In genomic region chr3:171797265-171797679, GRCh38 we compare ENCODE assay signal across 14 cellular contexts. TPM values are rescaled to one million over a fixed set of nuclear protein-coding genes. Genes with fewer than 3 reads are reported as not detected.
DNase-seq lines count a peak whose midpoint lies in the region; ATAC-seq, FAIRE-seq and TF ChIP-seq lines count a peak whose summit lies in the region.
"Had no signal": no experiment of that assay in that cellular context is flagged by ENCODE, and none has a peak within 500 bp of the region (broad histone marks: within the 10 kb centered on the region; RNA-seq: fewer than 3 reads in every experiment).

No MANE protein-coding gene starts in this region.

- H3K4me3 ChIP-seq in H1 (ENCODE audit: extremely low read depth in 1 of 4, insufficient read depth in 2 of 4, low read depth in 3 of 4, low read length in 4 of 4) = no peak overlapping the region
- H3K4me3 ChIP-seq in vagina = no peak overlapping the region
- H3K4me3 ChIP-seq: body of pancreas, skin epidermis had no signal

- POLR2A ChIA-PET in H1 (lab: Charles Lee; ENCODE audit: partially characterized antibody) = no interaction called here

- no peak overlapping the region for H3K9ac ChIP-seq in H1 (replicated peaks in 1 of 4; ENCODE audit: extremely low read depth in 1 of 4, low read depth in 3 of 4, low read length in 3 of 4)

- no peaks in the 10 kb centered on the region for H3K79me1 ChIP-seq in H1 (ENCODE audit: low read depth, low read length)

- peak; percentile 48 for DNase-seq in Caki2 (ENCODE audit: low read depth)
- no peak for DNase-seq in H1 (ENCODE audit: low read depth in 1 of 2, low spot score in 2 of 2)
- DNase-seq in A172 (ENCODE audit: low spot score) = no peak
- no peak for DNase-seq in vagina (ENCODE audit: extremely low spot score in 2 of 2)
- no peak for DNase-seq in ACHN
- no peak for DNase-seq in NK-92 (lab: John Stamatoyannopoulos, UW; ENCODE audit: unreplicated experiment)
- DNase-seq: activated T-cell treated with anti-CD3 and anti-CD28 coated beads, Interleukin-2, amount 50 U/mL, for 4 hours; body of pancreas; GF-D8; NCI-H1694 had no signal

- H3K4ac ChIP-seq in H1 (replicated peaks; ENCODE audit: insufficient read length, low read depth, low read length) = no peak overlapping the region

- no peak overlapping the region for H2BK120ac ChIP-seq in H1 (replicated peaks; ENCODE audit: low read depth, low read length)

- TF ChIP-seq POLR2A in H1 (IDR thresholded peaks at IDR 0.05; ENCODE audit: control extremely low read depth in 1 of 2, low read depth in 2 of 2, low read length in 2 of 2) (no peak), vagina (IDR thresholded peaks at IDR 0.05) (no peak)

- H3K27me3 ChIP-seq in H1 (replicated peaks in 1 of 4; ENCODE audit: control insufficient read depth in 3 of 4, extremely low read depth in 1 of 4, insufficient read depth in 3 of 4, low read length in 3 of 4) = no peaks in the 10 kb centered on the region
- no peaks in the 10 kb centered on the region for H3K27me3 ChIP-seq in vagina
- H3K27me3 ChIP-seq: body of pancreas had no signal

- no peak overlapping the region for H3K18ac ChIP-seq in H1 (ENCODE audit: extremely low read depth, low read length)

- H3K4me1 ChIP-seq in H1 (replicated peaks in 1 of 4; ENCODE audit: control insufficient read depth in 3 of 4, insufficient read depth in 4 of 4, low read length in 3 of 4) (peaks cover 0 to 7% (median 3%) of the 10 kb centered on the region in 4 experiments; a peak in 2 of 7 replicates), vagina (peaks cover 54% of the 10 kb centered on the region)

- ATAC-seq in GM19467 (IDR thresholded peaks at IDR 0.05; ENCODE audit: unreplicated experiment) (peak; percentile 58), HG03175 (IDR thresholded peaks at IDR 0.05; ENCODE audit: unreplicated experiment) (peak; percentile 72)
- ATAC-seq: activated T-cell treated with anti-CD3 and anti-CD28 coated beads, Interleukin-2, amount 50 U/mL, for 4 hours; body of pancreas had no signal

- H3K27ac ChIP-seq in H1 (ENCODE audit: low read depth, low read length) = no peak overlapping the region
- no peak overlapping the region for H3K27ac ChIP-seq in vagina
- H3K27ac ChIP-seq: body of pancreas had no signal

- H4K91ac ChIP-seq in H1 (replicated peaks; ENCODE audit: insufficient read length, low read length) = no peak overlapping the region

- H4K20me1 ChIP-seq in H1 (replicated peaks in 1 of 2; ENCODE audit: control insufficient read depth in 1 of 2, insufficient read depth in 2 of 2, low read length in 2 of 2) = no peaks in the 10 kb centered on the region

- 0 out of 2 replicates have a peak overlapping the region, but pooled peaks have one; percentile 71 for H2BK12ac ChIP-seq in H1 (ENCODE audit: low read depth, low read length)

- H4K5ac ChIP-seq in H1 (ENCODE audit: insufficient read length, low read depth, low read length) = no peak overlapping the region

- H2BK15ac ChIP-seq in H1 (ENCODE audit: low read length) = peak overlapping the region; percentile 84; the same call in 1 of the 2 replicates

- no peaks in the 10 kb centered on the region for H3K36me3 ChIP-seq in H1 (ENCODE audit: control insufficient read depth in 2 of 4, insufficient read depth in 4 of 4, low read length in 3 of 4)
- no peaks in the 10 kb centered on the region for H3K36me3 ChIP-seq in vagina

- H3K9me3 ChIP-seq in H1 (ENCODE audit: insufficient read depth in 2 of 2, low read depth in 1 of 2, low read length in 1 of 2) = no peaks in the 10 kb centered on the region
- H3K9me3 ChIP-seq in vagina = no peaks in the 10 kb centered on the region
- H3K9me3 ChIP-seq: body of pancreas had no signal

- no peak overlapping the region; a peak in 1 of 4 replicates for H3K4me2 ChIP-seq in H1 (ENCODE audit: insufficient read depth in 1 of 2, low read depth in 2 of 2, low read length in 2 of 2)

- H3K23me2 ChIP-seq in H1 (ENCODE audit: low read depth, low read length) = no peaks in the 10 kb centered on the region

- H2BK20ac ChIP-seq in H1 (ENCODE audit: low read length) = no peak overlapping the region; the same call in 1 of the 2 replicates

- 53% methylated on average over 1 of the region's 1 CpG; no CpG with 5 or more reads in 1 of the 2 experiments for WGBS in H1 (ENCODE audit: extremely low coverage in 1 of 2, insufficient coverage in 1 of 2, insufficient read length in 1 of 2, insufficient replicate concordance in 2 of 2, low coverage in 1 of 2, low lambda C conversion rate in 2 of 2, missing lambda C conversion rate in 1 of 2), 2 experiments

- no peak for TF ChIP-seq RAD21 in H1 (IDR thresholded peaks at IDR 0.05 in 1 of 2, conservative IDR thresholded peaks at IDR 0.05 in 1 of 2; ENCODE audit: low read depth in 2 of 2, low read length in 2 of 2)

- no peak overlapping the region for H2BK5ac ChIP-seq in H1 (ENCODE audit: low read depth, low read length)

- no peak for TF ChIP-seq EP300 in H1 (IDR thresholded peaks at IDR 0.05; ENCODE audit: borderline replicate concordance in 1 of 2, low read depth in 2 of 2, low read length in 2 of 2)

- no peak overlapping the region for H2AFZ ChIP-seq in H1 (ENCODE audit: low read length)

- TF ChIP-seq CTCF in H1 (IDR thresholded peaks at IDR 0.05; ENCODE audit: control extremely low read depth in 1 of 3, insufficient read depth in 1 of 3, low read depth in 1 of 3, low read length in 3 of 3) (no peak), vagina (IDR thresholded peaks at IDR 0.05) (no peak)

- no peak overlapping the region for H3K23ac ChIP-seq in H1 (ENCODE audit: insufficient read length)

- H2AK5ac ChIP-seq in H1 (ENCODE audit: low read depth, low read length) = no peak overlapping the region

- no peak overlapping the region for H3K14ac ChIP-seq in H1 (ENCODE audit: insufficient read length)

- no peaks in the 10 kb centered on the region for H3K79me2 ChIP-seq in H1 (ENCODE audit: control insufficient read depth in 1 of 2, insufficient read depth in 2 of 2, low read length in 2 of 2)

- intact Hi-C loops in vagina (cut with DNase I) = no loop called here

- CTCF ChIA-PET in H1 (lab: Charles Lee; ENCODE audit: partially characterized antibody) = interaction anchor here (1.0 kb wide), 1 partner anchor 8 kb away, joined by 3 read pairs; no protein-coding TSS in a partner anchor

- no peak for FAIRE-seq in H1 (lab: Jason Lieb, UNC)

- in situ Hi-C loops in Caki2 (cut with HindIII; ENCODE audit: low pct_unique_long_range_greater_than_20kb, low sequenced_read_pairs) = no loop called here
- in situ Hi-C loops in ACHN (cut with HindIII; ENCODE audit: low pct_ligation_motif_present, low pct_unique_long_range_greater_than_20kb, low sequenced_read_pairs) = no loop called here

- no peak overlapping the region for H3K56ac ChIP-seq in H1 (replicated peaks; ENCODE audit: insufficient read length, low read depth, low read length)

- no peak overlapping the region for H4K8ac ChIP-seq in H1 (ENCODE audit: extremely low read depth, insufficient read depth, low read length)

TF ChIP-seq in H1, 55 proteins besides CTCF, POLR2A, EP300 and RAD21:
- no peak for TF ChIP-seq E2F6 (IDR thresholded peaks at IDR 0.05)
- no peak for TF ChIP-seq KDM4A (IDR thresholded peaks at IDR 0.05; ENCODE audit: low read depth, low read length, severe bottlenecking)
- TF ChIP-seq MAFK (IDR thresholded peaks at IDR 0.05; ENCODE audit: low read depth, low read length) = peak; percentile 59; the same call in 1 of the 2 replicates

RNA-seq across cellular contexts. Expression of gene PLD1, which starts 13.0 kb away (rescaled TPM):
- 6.4 and 12.2 TPM in 2 replicates for total RNA-seq in Caki2 (2014; rRNA removed; shearing (Covaris generic); ENCODE audit: low replicate concordance)
- total RNA-seq in H1 (2021; fragmentation: NEBNext Ultra II Directional; extraction: Animal tissue kit (Norgen Biotek cat#: 25700)) = 2.6 and 3.1 TPM in 2 replicates
- polyA plus RNA-seq in H1 (2011; rRNA removed) = 0.88 and 1.2 TPM in 2 replicates
- polyA plus RNA-seq in H1 (2011; cell fraction: cytosol; rRNA removed) = 0.80 TPM
- 0.80 TPM for polyA plus RNA-seq in H1 (2011; cell fraction: nucleus; rRNA removed)
- 1.3 to 3.1 TPM (median 1.8 TPM) in 4 replicates for polyA plus RNA-seq in H1 (2012, experiment 1 of 2)
- 0.29 TPM for polyA plus RNA-seq in H1 (2012, experiment 2 of 2)
- 1.3 TPM for polyA plus RNA-seq in H1 (2013, experiment 1 of 2)
- polyA plus RNA-seq in H1 (2013, experiment 2 of 2) = 1.0 TPM
- polyA minus RNA-seq in H1 (2011; rRNA and poly(A)+ RNA removed) = 3.3 and 3.5 TPM in 2 replicates
- polyA minus RNA-seq in H1 (2011; cell fraction: cytosol; rRNA and poly(A)+ RNA removed) = 3.2 TPM
- 4.8 TPM for polyA minus RNA-seq in H1 (2011; cell fraction: nucleus; rRNA and poly(A)+ RNA removed)
- 11.0 and 15.9 TPM in 2 replicates for total RNA-seq in A172 (2014; rRNA removed; shearing (Covaris generic))
- total RNA-seq in vagina = 35.6 TPM
- total RNA-seq: OCI-LY7 had no signal

RNA-seq across cellular contexts. Expression of gene TMEM212, which starts 45.9 kb away (rescaled TPM):
- total RNA-seq in Caki2 (2014; rRNA removed; shearing (Covaris generic); ENCODE audit: low replicate concordance) = not detected in 2 replicates
- total RNA-seq in H1 (2021; fragmentation: NEBNext Ultra II Directional; extraction: Animal tissue kit (Norgen Biotek cat#: 25700)) = not detected in 2 replicates
- not detected in 2 replicates for polyA plus RNA-seq in H1 (2011; rRNA removed)
- not detected for polyA plus RNA-seq in H1 (2011; cell fraction: cytosol; rRNA removed)
- polyA plus RNA-seq in H1 (2011; cell fraction: nucleus; rRNA removed) = not detected
- not detected in 4 replicates for polyA plus RNA-seq in H1 (2012, experiment 1 of 2)
- polyA plus RNA-seq in H1 (2012, experiment 2 of 2) = not detected
- polyA plus RNA-seq in H1 (2013, experiment 1 of 2) = not detected
- not detected for polyA plus RNA-seq in H1 (2013, experiment 2 of 2)
- not detected in 2 replicates for polyA minus RNA-seq in H1 (2011; rRNA and poly(A)+ RNA removed)
- not detected for polyA minus RNA-seq in H1 (2011; cell fraction: cytosol; rRNA and poly(A)+ RNA removed)
- polyA minus RNA-seq in H1 (2011; cell fraction: nucleus; rRNA and poly(A)+ RNA removed) = not detected
- not detected in 2 replicates for total RNA-seq in A172 (2014; rRNA removed; shearing (Covaris generic))
- not detected for total RNA-seq in vagina
- total RNA-seq: activated T-cell treated with anti-CD3 and anti-CD28 coated beads, Interleukin-2, amount 50 U/mL, for 4 hours; body of pancreas; OCI-LY7 had no signal
